23 cellular contexts compared by ENCODE assay signal in genomic region chr4:188714488-188714887, GRCh38.
"Had no signal": no experiment of that assay in that cellular context is flagged by ENCODE, and none has a peak within 500 bp of the region (broad histone marks: within the 10 kb centered on the region; RNA-seq: fewer than 3 reads in every experiment).

No MANE protein-coding gene starts in this region.

- H3K9me3 ChIP-seq: adrenal gland, esophagus squamous epithelium, gastroesophageal sphincter, heart right ventricle, lower lobe of right lung, ovary, right lobe of liver, stomach, thoracic aorta, upper lobe of right lung had no signal

- ATAC-seq: activated CD4-positive, alpha-beta T cell treated with anti-CD3 and anti-CD28 coated beads for 36 hours; activated T-cell treated with anti-CD3 and anti-CD28 coated beads, Interleukin-2, amount 50 U/mL, for 4 hours; gastroesophageal sphincter; heart right ventricle; left cardiac atrium; lower lobe of right lung; right lobe of liver; T-cell; upper lobe of right lung had no signal

- H3K36me3 ChIP-seq: adrenal gland, esophagus squamous epithelium, gastroesophageal sphincter, heart right ventricle, lower lobe of right lung, ovary, right lobe of liver, spleen, stomach, thoracic aorta, upper lobe of right lung, WERI-Rb-1 had no signal

- H3K27me3 ChIP-seq: adrenal gland, esophagus squamous epithelium, gastroesophageal sphincter, heart right ventricle, ovary, right lobe of liver, spleen, stomach, upper lobe of right lung had no signal

- DNase-seq: activated CD4-positive, alpha-beta memory T cell treated with anti-CD3 and anti-CD28 coated beads for 36 hours; activated CD4-positive, alpha-beta T cell treated with anti-CD3 and anti-CD28 coated beads for 36 hours; activated effector memory CD4-positive, alpha-beta T cell treated with Interleukin-2 at 50 U/mL for 16 hours; activated naive CD4-positive, alpha-beta T cell treated with anti-CD3 and anti-CD28 coated beads, Interleukin-2, amount 50 U/mL, for 16 hours; activated T-cell treated with anti-CD3 and anti-CD28 coated beads, Interleukin-2, amount 50 U/mL, for 4 hours; adrenal gland; effector CD8-positive, alpha-beta T cell; esophagus squamous epithelium; heart right ventricle; left cardiac atrium; lower lobe of right lung; ovary; right lobe of liver; spleen; stimulated activated CD4-positive, alpha-beta T cell treated with anti-CD3 and anti-CD28 coated beads, Interleukin-1b, Interleukin-23, amount 100 ng/mL, for 48 hours; stomach; T-cell; T-helper 9 cell; upper lobe of right lung; WERI-Rb-1 had no signal

- H3K4me3 ChIP-seq: adrenal gland, coronary artery, esophagus squamous epithelium, gastroesophageal sphincter, heart right ventricle, lower lobe of right lung, ovary, right lobe of liver, spleen, stomach, thoracic aorta, upper lobe of right lung had no signal

- H3K4me1 ChIP-seq: adrenal gland, esophagus squamous epithelium, gastroesophageal sphincter, heart right ventricle, lower lobe of right lung, right lobe of liver, spleen, stomach, upper lobe of right lung had no signal
